In genomic region chr10:87861953-87862643, GRCh38 we compare ENCODE assay signal across 8 cellular contexts. TPM values are rescaled to one million over a fixed set of nuclear protein-coding genes. Genes with fewer than 3 reads are reported as not detected.
DNase-seq lines count a peak whose midpoint lies in the region; ATAC-seq and TF ChIP-seq lines count a peak whose summit lies in the region.

No MANE protein-coding gene starts in this region.

- DNase-seq in NCI-H1694 treated with DMSO at 0.1 percent for 48 hours (lab: John Stamatoyannopoulos, UW) (peak; percentile 58), NCI-H1694 (lab: John Stamatoyannopoulos, UW) (no peak), NCI-H1436 (lab: John Stamatoyannopoulos, UW) (peak; percentile 93), mammary epithelial cell (peak; percentile 96)

- intact Hi-C loops in mammary epithelial cell (cut with micrococcal nuclease), result loop anchor here (1.0 to 5.0 kb wide), 7 partner anchors 44 to 610 kb away; partner anchors contain the start of genes ATAD1 and PAPSS2

- no peak for TF ChIP-seq CTCF in WI38 (IDR thresholded peaks at IDR 0.05; ENCODE audit: low read depth, low read length)
- TF ChIP-seq CTCF in mammary epithelial cell (conservative IDR thresholded peaks at IDR 0.05 in 1 of 2, IDR thresholded peaks at IDR 0.05 in 1 of 2; ENCODE audit: extremely low read depth in 1 of 2, insufficient read depth in 1 of 2, low read depth in 1 of 2, low read length in 2 of 2), result no peak

- H3K4me1 ChIP-seq in mammary epithelial cell (ENCODE audit: insufficient read depth, low read length) (peaks cover 12% of the 10 kb centered on the region), iPS-20b (ENCODE audit: insufficient read depth, low read length) (peaks cover 16% of the 10 kb centered on the region; the same call in 1 of the 2 replicates), skeletal muscle tissue (ENCODE audit: control insufficient read depth in 3 of 3, insufficient read depth in 3 of 3, low read length in 3 of 3) (peaks cover 6 to 32% (median 9%) of the 10 kb centered on the region in 3 donors)

- CTCF ChIA-PET in mammary epithelial cell (lab: Charles Lee; ENCODE audit: low non-redundant PET), result no interaction called here

- no peaks in the 10 kb centered on the region for H3K36me3 ChIP-seq in mammary epithelial cell (ENCODE audit: insufficient read depth, low read length)
- no peaks in the 10 kb centered on the region for H3K36me3 ChIP-seq in iPS-20b (ENCODE audit: insufficient read depth, low read depth, low read length)
- no peaks in the 10 kb centered on the region for H3K36me3 ChIP-seq in skeletal muscle tissue (ENCODE audit: control insufficient read depth in 3 of 3, insufficient read depth in 3 of 3, low read length in 3 of 3)

- H3K4me2 ChIP-seq in mammary epithelial cell (ENCODE audit: insufficient read depth, low read depth, low read length), result peak overlapping the region; percentile 87

- H3K4me3 ChIP-seq in WI38 (ENCODE audit: low read depth, low read length) (peak overlapping the region; percentile 93), mammary epithelial cell (replicated peaks in 1 of 3; ENCODE audit: insufficient read depth in 1 of 3, low read depth in 2 of 3, low read length in 3 of 3) (peak overlapping the region; percentile 51 to 77 (median 68)), iPS-20b (ENCODE audit: low read length) (peak overlapping the region; percentile 95), skeletal muscle tissue (ENCODE audit: low read length in 3 of 3) (peak overlapping the region; percentile 97 to 99 (median 99))

- H3K27ac ChIP-seq in mammary epithelial cell (ENCODE audit: insufficient read depth, low read depth, low read length) (peak overlapping the region; percentile 69), iPS-20b (ENCODE audit: low read length) (peak overlapping the region; percentile 62), skeletal muscle tissue (ENCODE audit: low read depth, low read length) (peak overlapping the region; percentile 84)

- WGBS in mammary epithelial cell (ENCODE audit: low coverage, missing lambda C conversion rate), result under 1% methylated on average over 25 of the region's 56 CpGs

- dilution Hi-C loops in mammary epithelial cell (cut with HindIII; ENCODE audit: low sequenced_read_pairs), result no loop called here

- peak; percentile 46 for ATAC-seq in HG02623 (IDR thresholded peaks at IDR 0.05; ENCODE audit: unreplicated experiment)

- H3K9me3 ChIP-seq in mammary epithelial cell (replicated peaks; ENCODE audit: insufficient read depth, low read length) (no peaks in the 10 kb centered on the region), iPS-20b (ENCODE audit: insufficient read depth, low read depth, low read length) (no peaks in the 10 kb centered on the region), skeletal muscle tissue (ENCODE audit: control insufficient read depth in 3 of 3, low read length in 3 of 3) (no peaks in the 10 kb centered on the region)

- H3K27me3 ChIP-seq in mammary epithelial cell (ENCODE audit: insufficient read depth, low read length) (no peaks in the 10 kb centered on the region), iPS-20b (ENCODE audit: insufficient read depth, low read length) (peaks cover 12% of the 10 kb centered on the region), skeletal muscle tissue (ENCODE audit: control insufficient read depth in 3 of 3, insufficient read depth in 3 of 3, low read length in 3 of 3) (no peaks in the 10 kb centered on the region)

- H3K9ac ChIP-seq in mammary epithelial cell (ENCODE audit: insufficient read depth, low read length), result peak overlapping the region; percentile 77
- peak overlapping the region; percentile 91 for H3K9ac ChIP-seq in iPS-20b (ENCODE audit: low read depth, low read length)
- H3K9ac ChIP-seq in skeletal muscle tissue (ENCODE audit: low read depth in 1 of 3, low read length in 3 of 3), result peak overlapping the region; percentile 81 to 92 (median 91)

- in situ Hi-C loops in mammary epithelial cell (cut with MboI; ENCODE audit: low sequenced_read_pairs in 2 of 2), result loop anchor here (5.0 to 10.0 kb wide), 2 partner anchors 525 to 693 kb away; no protein-coding TSS in a partner anchor

- H4K20me1 ChIP-seq in mammary epithelial cell (ENCODE audit: insufficient read depth, low read length), result peaks cover 8% of the 10 kb centered on the region

- H3K79me2 ChIP-seq in mammary epithelial cell (ENCODE audit: insufficient read depth, low read length), result peaks cover 35% of the 10 kb centered on the region

- peak overlapping the region; percentile 98 for H2AFZ ChIP-seq in mammary epithelial cell (ENCODE audit: low read depth, low read length)

- BruUV-seq in mammary epithelial cell (replicated peaks; lab: Mats Ljungman, UMichigan), result no TSS peak

RNA-seq across cellular contexts. Expression of gene KLLN, which starts 1.2 kb away (rescaled TPM):
- 1 to 10 TPM; 1.0 to 1.2 TPM for total RNA-seq in mammary epithelial cell
- polyA plus RNA-seq in mammary epithelial cell, result 0.50 TPM
- not detected for polyA minus RNA-seq in mammary epithelial cell
- total RNA-seq in skeletal muscle tissue, result under 0.01 TPM

RNA-seq across cellular contexts. Expression of gene PTEN, which starts 1.3 kb away (rescaled TPM):
- total RNA-seq in mammary epithelial cell, result 100 to 1,000 TPM in 1 of 2 donors, 10 to 100 TPM in 1; 60.5 to 104 TPM
- polyA plus RNA-seq in mammary epithelial cell, result 16.3 TPM
- 37.8 TPM for polyA minus RNA-seq in mammary epithelial cell
- total RNA-seq in skeletal muscle tissue, result 76.2 TPM

RNA-seq across cellular contexts. Expression of gene ATAD1, which starts 44.1 kb away (rescaled TPM):
- total RNA-seq in mammary epithelial cell, result 10 to 100 TPM; 57.5 to 73.7 TPM
- 17.9 TPM for polyA plus RNA-seq in mammary epithelial cell
- polyA minus RNA-seq in mammary epithelial cell, result 23.0 TPM
- total RNA-seq in skeletal muscle tissue, result 20.4 TPM
